21 cellular contexts compared by ENCODE assay signal in genomic region chr3:123809597-123809996, GRCh38.
DNase-seq lines count a peak whose midpoint lies in the region; ATAC-seq, FAIRE-seq and TF ChIP-seq lines count a peak whose summit lies in the region.
"Had no signal": no experiment of that assay in that cellular context is flagged by ENCODE, and none has a peak within 500 bp of the region (broad histone marks: within the 10 kb centered on the region; RNA-seq: fewer than 3 reads in every experiment).

No MANE protein-coding gene starts in this region.

- H3F3A ChIP-seq in neural progenitor cell (ENCODE audit: low read depth), result no peaks in the 10 kb centered on the region

- TF ChIP-seq EP300 in HepG2 (IDR thresholded peaks at IDR 0.05; ENCODE audit: low read depth in 2 of 2, low read length in 2 of 2) (no peak), HepG2 (CRISPR knock-in tag; IDR thresholded peaks at IDR 0.05; ENCODE audit: borderline replicate concordance) (no peak)

- BruUV-seq in HepG2 (replicated peaks; lab: Mats Ljungman, UMichigan), result no TSS peak

- H3K4me3 ChIP-seq in endodermal cell (ENCODE audit: low read length) (no peak overlapping the region), HepG2 (replicated peaks in 1 of 3; ENCODE audit: insufficient read depth in 1 of 3, low read depth in 2 of 3, low read length in 3 of 3) (no peak overlapping the region), neural progenitor cell (no peak overlapping the region), WERI-Rb-1 (ENCODE audit: low read depth, low read length) (no peak overlapping the region)
- H3K4me3 ChIP-seq: gastroesophageal sphincter, right lobe of liver, testis had no signal

- no peak for ATAC-seq in HepG2
- ATAC-seq: gastroesophageal sphincter had no signal

- in situ Hi-C loops in HepG2 (cut with HindIII; ENCODE audit: extremely low pct_ligation_motif_present, low pct_unique_long_range_greater_than_20kb), result no loop called here

- H3K4me1 ChIP-seq in endodermal cell (ENCODE audit: control insufficient read depth, insufficient read depth, low read length) (peaks cover 15% of the 10 kb centered on the region), HepG2 (ENCODE audit: insufficient read depth, low read length) (peaks cover 72% of the 10 kb centered on the region), neural progenitor cell (no peaks in the 10 kb centered on the region)
- H3K4me1 ChIP-seq: gastroesophageal sphincter had no signal

- H3K27ac ChIP-seq in endodermal cell (ENCODE audit: low read depth, low read length) (no peak overlapping the region), HepG2 (ENCODE audit: extremely low read length, insufficient read depth, low read length) (peak overlapping the region; percentile 19), neural progenitor cell (no peak overlapping the region), WERI-Rb-1 (no peak overlapping the region)
- H3K27ac ChIP-seq: gastroesophageal sphincter, KMS-11, RWPE1, testis had no signal

- CTCF ChIA-PET in HepG2 (lab: Yijun Ruan, JAX; ENCODE audit: low intra/inter-chr PET ratio, low total read pairs), result no interaction called here

- H3K36me3 ChIP-seq in endodermal cell (ENCODE audit: control insufficient read depth, insufficient read depth, low read length), result no peaks in the 10 kb centered on the region
- no peaks in the 10 kb centered on the region for H3K36me3 ChIP-seq in HepG2 (replicated peaks in 1 of 2; ENCODE audit: control insufficient read depth in 1 of 2, insufficient read depth in 2 of 2, low read length in 2 of 2)
- H3K36me3 ChIP-seq in neural progenitor cell, result no peaks in the 10 kb centered on the region
- no peaks in the 10 kb centered on the region for H3K36me3 ChIP-seq in WERI-Rb-1
- H3K36me3 ChIP-seq: right lobe of liver had no signal

- intact Hi-C loops in HepG2 (cut with micrococcal nuclease; ENCODE audit: unreplicated experiment), result no loop called here

- H3K4me1 Mint-ChIP-seq in endodermal cell (peaks cover 28% of the 10 kb centered on the region), neural progenitor cell (peaks cover 22% of the 10 kb centered on the region), glutamatergic neuron (ENCODE audit: low read depth, unreplicated experiment) (peaks cover 4% of the 10 kb centered on the region), nephron progenitor cell (peaks cover 10% of the 10 kb centered on the region)
- H3K4me1 Mint-ChIP-seq: CD8-positive, alpha-beta memory T cell had no signal

- H3K27me3 ChIP-seq in endodermal cell (ENCODE audit: control insufficient read depth, insufficient read depth, low read length, poor library complexity, severe bottlenecking) (no peaks in the 10 kb centered on the region), HepG2 (ENCODE audit: control insufficient read depth in 1 of 2, insufficient read depth in 2 of 2, low read length in 2 of 2) (no peaks in the 10 kb centered on the region), neural progenitor cell (no peaks in the 10 kb centered on the region), WERI-Rb-1 (ENCODE audit: insufficient read depth, low read depth, severe bottlenecking) (no peaks in the 10 kb centered on the region)
- H3K27me3 ChIP-seq: gastroesophageal sphincter, right lobe of liver, testis had no signal

- FAIRE-seq in HepG2 (lab: Jason Lieb, UNC), result no peak
- FAIRE-seq: GM18507 had no signal

- H3K79me2 ChIP-seq in HepG2 (ENCODE audit: insufficient read depth, low read length) (no peaks in the 10 kb centered on the region), neural progenitor cell (ENCODE audit: low read depth) (no peaks in the 10 kb centered on the region)

- H3K36me3 Mint-ChIP-seq in endodermal cell (ENCODE audit: low read depth) (no peaks in the 10 kb centered on the region), neural progenitor cell (peaks cover 22% of the 10 kb centered on the region), glutamatergic neuron (ENCODE audit: unreplicated experiment) (no peaks in the 10 kb centered on the region), nephron progenitor cell (ENCODE audit: low read depth) (no peaks in the 10 kb centered on the region)
- H3K36me3 Mint-ChIP-seq: CD8-positive, alpha-beta memory T cell had no signal

- DNase-seq in ELR (ENCODE audit: low read depth) (peak; percentile 73), amniotic stem cell (lab: John Stamatoyannopoulos, UW) (peak; percentile 46), endodermal cell (peak; percentile 5), HepG2 (ENCODE audit: low spot score) (no peak), neural progenitor cell (ENCODE audit: low spot score) (no peak), glutamatergic neuron (no peak), WERI-Rb-1 (no peak), nephron progenitor cell (no peak)
- DNase-seq: activated CD4-positive, alpha-beta T cell treated with anti-CD3 and anti-CD28 coated beads for 48 hours; activated CD8-positive, alpha-beta memory T cell treated with anti-CD3 and anti-CD28 coated beads, Interleukin-2, amount 50 U/mL, for 4 hours; CD8-positive, alpha-beta memory T cell; DND-41; GOT3; NCI-H1048; NCI-H2029 treated with DMSO at 0.1 percent for 48 hours; right lobe of liver; testis had no signal

- H4K20me1 ChIP-seq in HepG2 (ENCODE audit: insufficient read depth, low read length), result no peaks in the 10 kb centered on the region
- no peaks in the 10 kb centered on the region for H4K20me1 ChIP-seq in neural progenitor cell (ENCODE audit: low read depth)

- H2AFZ ChIP-seq in HepG2 (ENCODE audit: low read length) (no peak overlapping the region), neural progenitor cell (replicated peaks) (no peak overlapping the region)

- WGBS in endodermal cell (ENCODE audit: insufficient coverage in 1 of 2, insufficient read length in 1 of 2), 2 experiments, result 92 to 96% methylated on average over 4 of the region's 4 CpGs
- WGBS in HepG2 (ENCODE audit: low lambda C conversion rate), result 90% methylated on average over 4 of the region's 4 CpGs

- H3K9me3 ChIP-seq in endodermal cell (ENCODE audit: control insufficient read depth, low read length) (no peaks in the 10 kb centered on the region), HepG2 (ENCODE audit: low read length) (no peaks in the 10 kb centered on the region), neural progenitor cell (ENCODE audit: low read depth) (no peaks in the 10 kb centered on the region), WERI-Rb-1 (ENCODE audit: severe bottlenecking) (no peaks in the 10 kb centered on the region)
- H3K9me3 ChIP-seq: gastroesophageal sphincter, right lobe of liver, testis had no signal

- H3K9me3 Mint-ChIP-seq in endodermal cell (no peaks in the 10 kb centered on the region), neural progenitor cell (peaks cover 2% of the 10 kb centered on the region), glutamatergic neuron (ENCODE audit: unreplicated experiment) (no peaks in the 10 kb centered on the region), nephron progenitor cell (no peaks in the 10 kb centered on the region)
- H3K9me3 Mint-ChIP-seq: CD8-positive, alpha-beta memory T cell had no signal

- POLR2A ChIA-PET in HepG2 (lab: Yijun Ruan, JAX), result no interaction called here

- H3K9ac ChIP-seq in endodermal cell (ENCODE audit: extremely low read depth, low read length, poor library complexity, severe bottlenecking) (no peak overlapping the region), HepG2 (ENCODE audit: insufficient read depth, low read depth, low read length) (no peak overlapping the region), neural progenitor cell (no peak overlapping the region)
- H3K9ac ChIP-seq: KMS-11 had no signal

- no peak for TF ChIP-seq POLR2A in HepG2 (IDR thresholded peaks at IDR 0.05; ENCODE audit: insufficient read depth in 1 of 2, low read depth in 2 of 2, low read length in 2 of 2)

- H3K27me3 Mint-ChIP-seq in endodermal cell (ENCODE audit: insufficient read depth), result no peaks in the 10 kb centered on the region
- peaks cover 7% of the 10 kb centered on the region for H3K27me3 Mint-ChIP-seq in neural progenitor cell (ENCODE audit: insufficient read depth, low read depth)
- H3K27me3 Mint-ChIP-seq in glutamatergic neuron (ENCODE audit: unreplicated experiment), result peaks cover 1% of the 10 kb centered on the region
- no peaks in the 10 kb centered on the region for H3K27me3 Mint-ChIP-seq in nephron progenitor cell (ENCODE audit: low read depth, poor library complexity)

- H3K27ac Mint-ChIP-seq in endodermal cell, result no peak overlapping the region
- H3K27ac Mint-ChIP-seq in neural progenitor cell, result no peak overlapping the region
- H3K27ac Mint-ChIP-seq in glutamatergic neuron (ENCODE audit: unreplicated experiment), result no peak overlapping the region
- H3K27ac Mint-ChIP-seq in nephron progenitor cell, result no peak overlapping the region
- H3K27ac Mint-ChIP-seq: CD8-positive, alpha-beta memory T cell had no signal

- TF ChIP-seq RAD21 in HepG2 (CRISPR knock-in tag; IDR thresholded peaks at IDR 0.05), result no peak

- no peak for TF ChIP-seq CTCF in endodermal cell (conservative IDR thresholded peaks at IDR 0.05)
- TF ChIP-seq CTCF in HepG2 (CRISPR knock-in tag; IDR thresholded peaks at IDR 0.05), result no peak
- TF ChIP-seq CTCF in neural progenitor cell (IDR thresholded peaks at IDR 0.05), result no peak
- TF ChIP-seq CTCF in glutamatergic neuron (IDR thresholded peaks at IDR 0.05; ENCODE audit: partially characterized antibody, unreplicated experiment), result no peak
- TF ChIP-seq CTCF in WERI-Rb-1 (IDR thresholded peaks at IDR 0.05; ENCODE audit: low read depth, low read length), result no peak
- TF ChIP-seq CTCF in nephron progenitor cell (IDR thresholded peaks at IDR 0.05), result no peak

- H3K4me3 Mint-ChIP-seq in endodermal cell (no peak overlapping the region), neural progenitor cell (no peak overlapping the region), glutamatergic neuron (ENCODE audit: unreplicated experiment) (no peak overlapping the region), nephron progenitor cell (no peak overlapping the region)
- H3K4me3 Mint-ChIP-seq: CD8-positive, alpha-beta memory T cell had no signal

- H3K4me2 ChIP-seq in HepG2 (ENCODE audit: low read depth, low read length) (no peak overlapping the region), neural progenitor cell (no peak overlapping the region)
- H3K4me2 ChIP-seq: KMS-11 had no signal

TF ChIP-seq in HepG2, 621 proteins besides CTCF, POLR2A, EP300 and RAD21:
- no peak for TF ChIP-seq ZNF30 (CRISPR knock-in tag; IDR thresholded peaks at IDR 0.05)

Comparison
In these comparisons a context has a peak if more than half of its experiments do, and no peak if none do; other contexts are left out.
1. DNase-seq: peak in ELR (single experiment), amniotic stem cell (single experiment) and endodermal cell (single experiment); none in HepG2 (single experiment), neural progenitor cell (single experiment), glutamatergic neuron (single experiment), WERI-Rb-1 (single experiment) and nephron progenitor cell (single experiment).